Comparison of ENCODE assay signal across 9 cellular contexts in the genomic region with DNA sequence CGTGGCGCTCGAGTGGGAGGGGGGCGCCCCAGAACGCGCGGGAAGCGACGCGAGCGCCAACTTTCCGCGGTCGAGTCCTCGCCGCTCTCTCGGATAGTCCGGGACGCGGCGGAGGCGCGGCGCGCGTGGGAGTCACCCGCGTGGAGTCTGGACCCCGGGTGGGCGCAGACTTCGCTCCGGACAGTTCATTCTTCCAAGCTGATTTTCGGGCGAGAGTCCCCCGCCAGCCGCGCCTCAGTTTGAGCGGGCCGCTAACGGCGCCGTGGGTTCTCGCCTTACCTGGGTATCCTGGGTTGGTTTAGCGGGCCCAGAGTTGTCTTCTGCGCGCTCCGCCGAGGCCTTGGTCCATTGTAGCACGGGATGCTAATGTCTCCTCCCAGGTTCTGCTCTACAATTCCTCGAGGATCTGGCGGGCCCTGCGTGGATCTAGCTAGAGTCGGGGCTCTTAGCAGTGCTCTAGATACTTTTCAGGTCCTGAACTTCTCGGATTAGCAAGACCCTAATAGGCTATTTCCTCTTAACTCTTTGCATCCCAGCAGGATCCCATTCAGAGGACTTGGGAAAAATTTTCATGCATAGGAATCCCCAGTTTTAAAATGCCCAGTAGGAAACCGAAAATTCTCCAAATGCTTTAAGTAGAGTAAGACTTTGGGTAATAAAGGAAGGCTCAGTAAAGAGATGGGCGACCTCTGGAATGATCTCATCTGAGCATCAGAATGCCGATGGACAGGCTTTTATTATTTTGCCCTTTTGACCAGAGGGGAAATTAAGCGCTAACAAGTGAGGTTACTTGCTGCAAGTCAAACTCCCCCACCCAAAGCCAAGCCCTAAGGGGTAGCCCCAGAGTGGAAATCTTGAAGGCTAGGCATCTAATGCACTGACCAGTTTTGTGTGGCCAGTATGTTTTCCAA. TPM values are rescaled to one million over a fixed set of nuclear protein-coding genes. Genes with fewer than 3 reads are reported as not detected.
DNase-seq lines count a peak whose midpoint lies in the region; ATAC-seq and TF ChIP-seq lines count a peak whose summit lies in the region.
"Had no signal": no experiment of that assay in that cellular context is flagged by ENCODE, and none has a peak within 500 bp of the region (broad histone marks: within the 10 kb centered on the region; RNA-seq: fewer than 3 reads in every experiment).

No MANE protein-coding gene starts in this region.

- peaks cover 47% of the 10 kb centered on the region for H3K27me3 Mint-ChIP-seq in activated CD8-positive, alpha-beta T cell treated with anti-CD3 and anti-CD28 coated beads, Interleukin-2, amount 10 ng/mL, durations not matched to agents 7 days and 5 days (ENCODE audit: low read depth)
- peaks cover 5% of the 10 kb centered on the region for H3K27me3 Mint-ChIP-seq in nephron progenitor cell (ENCODE audit: low read depth, poor library complexity)

- POLR2A ChIA-PET in activated CD8-positive, alpha-beta T cell treated with anti-CD3 and anti-CD28 coated beads, Interleukin-2, amount 10 ng/mL, durations not matched to agents 7 days and 5 days (lab: Charles Lee), result no interaction called here

- H3K27ac Mint-ChIP-seq in activated CD8-positive, alpha-beta T cell treated with anti-CD3 and anti-CD28 coated beads, Interleukin-2, amount 10 ng/mL, durations not matched to agents 7 days and 5 days, result no peak overlapping the region
- H3K27ac Mint-ChIP-seq in nephron progenitor cell, result peak overlapping the region; percentile 90

- H3K9me3 Mint-ChIP-seq in activated CD8-positive, alpha-beta T cell treated with anti-CD3 and anti-CD28 coated beads, Interleukin-2, amount 10 ng/mL, durations not matched to agents 7 days and 5 days (ENCODE audit: insufficient read depth), result no peaks in the 10 kb centered on the region
- H3K9me3 Mint-ChIP-seq in nephron progenitor cell, result peaks cover 5% of the 10 kb centered on the region

- ATAC-seq in HG02798 (IDR thresholded peaks at IDR 0.05; ENCODE audit: poor library complexity, unreplicated experiment) (peak; percentile 26), HG03457 (IDR thresholded peaks at IDR 0.05; ENCODE audit: unreplicated experiment) (no peak)
- peak; percentile 41 for ATAC-seq in activated CD8-positive, alpha-beta T cell treated with anti-CD3 and anti-CD28 coated beads, Interleukin-2, amount 10 ng/mL, durations not matched to agents 7 days and 5 days

- TF ChIP-seq CTCF in nephron progenitor cell (IDR thresholded peaks at IDR 0.05), result no peak

- CTCF ChIA-PET in activated CD8-positive, alpha-beta T cell treated with anti-CD3 and anti-CD28 coated beads, Interleukin-2, amount 10 ng/mL, durations not matched to agents 7 days and 5 days (lab: Charles Lee), result interaction anchor here (1.6 to 1.7 kb wide), 2 partner anchors 52 to 55 kb away, joined by 3 to 4 read pairs; no protein-coding TSS in a partner anchor

- H3K36me3 Mint-ChIP-seq in activated CD8-positive, alpha-beta T cell treated with anti-CD3 and anti-CD28 coated beads, Interleukin-2, amount 10 ng/mL, durations not matched to agents 7 days and 5 days (ENCODE audit: low read depth), result no peaks in the 10 kb centered on the region
- H3K36me3 Mint-ChIP-seq in nephron progenitor cell (ENCODE audit: low read depth), result no peaks in the 10 kb centered on the region

- H3K4me1 Mint-ChIP-seq in activated CD8-positive, alpha-beta T cell treated with anti-CD3 and anti-CD28 coated beads, Interleukin-2, amount 10 ng/mL, durations not matched to agents 7 days and 5 days (ENCODE audit: low read depth), result peaks cover 12% of the 10 kb centered on the region
- H3K4me1 Mint-ChIP-seq in nephron progenitor cell, result peaks cover 50% of the 10 kb centered on the region

- H3K4me3 Mint-ChIP-seq in activated CD8-positive, alpha-beta T cell treated with anti-CD3 and anti-CD28 coated beads, Interleukin-2, amount 10 ng/mL, durations not matched to agents 7 days and 5 days, result peak overlapping the region; percentile 68
- peak overlapping the region; percentile 86 for H3K4me3 Mint-ChIP-seq in nephron progenitor cell

- DNase-seq in AG08395 (ENCODE audit: low spot score), result peak; percentile 23
- DNase-seq in activated CD8-positive, alpha-beta T cell treated with anti-CD3 and anti-CD28 coated beads, Interleukin-2, amount 10 ng/mL, durations not matched to agents 7 days and 5 days, result no peak
- DNase-seq in fibroblast of peridontal ligament (ENCODE audit: extremely low read depth), result peak; percentile 35
- DNase-seq in nephron progenitor cell, result no peak
- DNase-seq in SIG-M5 (lab: John Stamatoyannopoulos, UW), result no peak
- no peak for DNase-seq in UCSD-AML1 (lab: John Stamatoyannopoulos, UW; ENCODE audit: unreplicated experiment)

RNA-seq across cellular contexts. Expression of a gene that starts 0.5 kb away (rescaled TPM):
- 1 to 10 TPM; 1.6 to 2.2 TPM for total RNA-seq in activated CD8-positive, alpha-beta T cell treated with anti-CD3 and anti-CD28 coated beads, Interleukin-2, amount 10 ng/mL, durations not matched to agents 7 days and 5 days
- total RNA-seq: mononuclear cell had no signal

RNA-seq across cellular contexts. Expression of a gene that starts 17.1 kb away (rescaled TPM):
- total RNA-seq in activated CD8-positive, alpha-beta T cell treated with anti-CD3 and anti-CD28 coated beads, Interleukin-2, amount 10 ng/mL, durations not matched to agents 7 days and 5 days, result not detected
- total RNA-seq: mononuclear cell had no signal

Comparison
In these comparisons a context has a peak if more than half of its experiments do, and no peak if none do; other contexts are left out.
1. DNase-seq: peak in AG08395 (single experiment) and fibroblast of peridontal ligament (single experiment); none in activated CD8-positive, alpha-beta T cell treated with anti-CD3 and anti-CD28 coated beads, Interleukin-2, amount 10 ng/mL, durations not matched to agents 7 days and 5 days (single experiment), nephron progenitor cell (single experiment), SIG-M5 (single experiment) and UCSD-AML1 (single experiment).